ENCODE assay signal across 23 cellular contexts in genomic region chr1:232340448-232340847, GRCh38.
"Had no signal": no experiment of that assay in that cellular context is flagged by ENCODE, and none has a peak within 500 bp of the region (broad histone marks: within the 10 kb centered on the region; RNA-seq: fewer than 3 reads in every experiment).

No MANE protein-coding gene starts in this region.

- H3K27ac ChIP-seq: brain microvascular endothelial cell, esophagus muscularis mucosa, neutrophil, pancreas, testis, upper lobe of left lung had no signal

- H3K4me3 Mint-ChIP-seq: activated CD8-positive, alpha-beta T cell treated with anti-CD3 and anti-CD28 coated beads for 36 hours; activated naive CD4-positive, alpha-beta T cell treated with anti-CD3 and anti-CD28 coated beads for 36 hours; activated T-cell treated with anti-CD3 and anti-CD28 coated beads, Interleukin-2, amount 50 U/mL, for 24 hours; immature natural killer cell; natural killer cell treated with Interleukin-12 subunit alpha and Interleukin-12 subunit beta and Interleukin-15 and Interleukin-18, amount 100 ng/mL, for 72 hours; stimulated activated effector memory CD8-positive, alpha-beta T cell treated with anti-CD3 and anti-CD28 coated beads, Interleukin-12 subunit alpha, Interleukin-12 subunit beta, amount 100 ng/mL, for 72 hours; WTC11 had no signal

- H3K9me3 Mint-ChIP-seq: natural killer cell treated with Interleukin-12 subunit alpha and Interleukin-12 subunit beta and Interleukin-15 and Interleukin-18, amount 100 ng/mL, for 72 hours had no signal

- H3K27ac Mint-ChIP-seq: activated CD8-positive, alpha-beta T cell treated with anti-CD3 and anti-CD28 coated beads for 36 hours; activated naive CD4-positive, alpha-beta T cell treated with anti-CD3 and anti-CD28 coated beads for 36 hours; activated T-cell treated with anti-CD3 and anti-CD28 coated beads, Interleukin-2, amount 50 U/mL, for 24 hours; activated T-helper 2 cell treated with anti-CD3 and anti-CD28 coated beads, Interferon-gamma antibody, Interleukin-2, Interleukin-4, amounts not matched to agents 10 μg/mL and 5 μg/mL and 100 μg/mL, durations not matched to agents 14 hours and 24 hours and 36 hours; immature natural killer cell; natural killer cell treated with Interleukin-12 subunit alpha and Interleukin-12 subunit beta and Interleukin-15 and Interleukin-18, amount 100 ng/mL, for 72 hours; stimulated activated effector memory CD8-positive, alpha-beta T cell treated with anti-CD3 and anti-CD28 coated beads, Interleukin-12 subunit alpha, Interleukin-12 subunit beta, amount 100 ng/mL, for 72 hours; WTC11 had no signal

- H3K4me3 ChIP-seq: esophagus muscularis mucosa, pancreas, testis, upper lobe of left lung had no signal

- H3K9me3 ChIP-seq: neutrophil, pancreas, testis, upper lobe of left lung had no signal

- H3K4me1 Mint-ChIP-seq: immature natural killer cell, WTC11 had no signal

- FAIRE-seq: endometrium, pancreas, TTC549 had no signal

- H3K36me3 ChIP-seq: brain microvascular endothelial cell, esophagus muscularis mucosa, neutrophil, pancreas, upper lobe of left lung had no signal

- DNase-seq: activated CD4-positive, alpha-beta T cell treated with anti-CD3 and anti-CD28 coated beads for 4 hours; activated CD8-positive, alpha-beta T cell treated with anti-CD3 and anti-CD28 coated beads for 36 hours; activated naive CD4-positive, alpha-beta T cell treated with anti-CD3 and anti-CD28 coated beads for 36 hours; activated T-cell treated with anti-CD3 and anti-CD28 coated beads, Interleukin-2, amount 50 U/mL, for 24 hours; brain microvascular endothelial cell; cerebellar nuclear complex; cortex of kidney; immature natural killer cell; left cardiac atrium; pancreas; stimulated activated CD4-positive, alpha-beta T cell treated with anti-CD3 and anti-CD28 coated beads, Interleukin-4, amount 100 ng/mL, for 24 hours; SW 1271; testis; upper lobe of left lung had no signal

- H3K27me3 ChIP-seq: brain microvascular endothelial cell, esophagus muscularis mucosa, pancreas, testis, upper lobe of left lung had no signal

- ATAC-seq: activated CD8-positive, alpha-beta T cell treated with anti-CD3 and anti-CD28 coated beads for 36 hours; left cardiac atrium; natural killer cell treated with Interleukin-12 subunit alpha and Interleukin-12 subunit beta and Interleukin-15 and Interleukin-18, amount 100 ng/mL, for 72 hours; pancreas; sciatic nerve; stimulated activated effector memory CD8-positive, alpha-beta T cell treated with anti-CD3 and anti-CD28 coated beads, Interleukin-12 subunit alpha, Interleukin-12 subunit beta, amount 100 ng/mL, for 72 hours; WTC11 had no signal

- H3K4me1 ChIP-seq: esophagus muscularis mucosa, pancreas, testis, upper lobe of left lung had no signal

- H3K36me3 Mint-ChIP-seq: immature natural killer cell; natural killer cell treated with Interleukin-12 subunit alpha and Interleukin-12 subunit beta and Interleukin-15 and Interleukin-18, amount 100 ng/mL, for 72 hours; stimulated activated effector memory CD8-positive, alpha-beta T cell treated with anti-CD3 and anti-CD28 coated beads, Interleukin-12 subunit alpha, Interleukin-12 subunit beta, amount 100 ng/mL, for 72 hours had no signal
